ENCODE assay signal across 1 cellular context in genomic region chr6:154993710-154994109, GRCh38.
TF ChIP-seq lines count a peak whose summit lies in the region.

No MANE protein-coding gene starts in this region.

TF ChIP-seq in K562, 482 proteins besides CTCF, POLR2A, EP300 and RAD21 (continued from another document):
- TF ChIP-seq, protein P1, sequence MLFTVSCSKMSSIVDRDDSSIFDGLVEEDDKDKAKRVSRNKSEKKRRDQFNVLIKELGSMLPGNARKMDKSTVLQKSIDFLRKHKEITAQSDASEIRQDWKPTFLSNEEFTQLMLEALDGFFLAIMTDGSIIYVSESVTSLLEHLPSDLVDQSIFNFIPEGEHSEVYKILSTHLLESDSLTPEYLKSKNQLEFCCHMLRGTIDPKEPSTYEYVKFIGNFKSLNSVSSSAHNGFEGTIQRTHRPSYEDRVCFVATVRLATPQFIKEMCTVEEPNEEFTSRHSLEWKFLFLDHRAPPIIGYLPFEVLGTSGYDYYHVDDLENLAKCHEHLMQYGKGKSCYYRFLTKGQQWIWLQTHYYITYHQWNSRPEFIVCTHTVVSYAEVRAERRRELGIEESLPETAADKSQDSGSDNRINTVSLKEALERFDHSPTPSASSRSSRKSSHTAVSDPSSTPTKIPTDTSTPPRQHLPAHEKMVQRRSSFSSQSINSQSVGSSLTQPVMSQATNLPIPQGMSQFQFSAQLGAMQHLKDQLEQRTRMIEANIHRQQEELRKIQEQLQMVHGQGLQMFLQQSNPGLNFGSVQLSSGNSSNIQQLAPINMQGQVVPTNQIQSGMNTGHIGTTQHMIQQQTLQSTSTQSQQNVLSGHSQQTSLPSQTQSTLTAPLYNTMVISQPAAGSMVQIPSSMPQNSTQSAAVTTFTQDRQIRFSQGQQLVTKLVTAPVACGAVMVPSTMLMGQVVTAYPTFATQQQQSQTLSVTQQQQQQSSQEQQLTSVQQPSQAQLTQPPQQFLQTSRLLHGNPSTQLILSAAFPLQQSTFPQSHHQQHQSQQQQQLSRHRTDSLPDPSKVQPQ (CRISPR knock-in tag; IDR thresholded peaks at IDR 0.05; ENCODE audit: borderline replicate concordance), result no peak
- TF ChIP-seq, protein P2, sequence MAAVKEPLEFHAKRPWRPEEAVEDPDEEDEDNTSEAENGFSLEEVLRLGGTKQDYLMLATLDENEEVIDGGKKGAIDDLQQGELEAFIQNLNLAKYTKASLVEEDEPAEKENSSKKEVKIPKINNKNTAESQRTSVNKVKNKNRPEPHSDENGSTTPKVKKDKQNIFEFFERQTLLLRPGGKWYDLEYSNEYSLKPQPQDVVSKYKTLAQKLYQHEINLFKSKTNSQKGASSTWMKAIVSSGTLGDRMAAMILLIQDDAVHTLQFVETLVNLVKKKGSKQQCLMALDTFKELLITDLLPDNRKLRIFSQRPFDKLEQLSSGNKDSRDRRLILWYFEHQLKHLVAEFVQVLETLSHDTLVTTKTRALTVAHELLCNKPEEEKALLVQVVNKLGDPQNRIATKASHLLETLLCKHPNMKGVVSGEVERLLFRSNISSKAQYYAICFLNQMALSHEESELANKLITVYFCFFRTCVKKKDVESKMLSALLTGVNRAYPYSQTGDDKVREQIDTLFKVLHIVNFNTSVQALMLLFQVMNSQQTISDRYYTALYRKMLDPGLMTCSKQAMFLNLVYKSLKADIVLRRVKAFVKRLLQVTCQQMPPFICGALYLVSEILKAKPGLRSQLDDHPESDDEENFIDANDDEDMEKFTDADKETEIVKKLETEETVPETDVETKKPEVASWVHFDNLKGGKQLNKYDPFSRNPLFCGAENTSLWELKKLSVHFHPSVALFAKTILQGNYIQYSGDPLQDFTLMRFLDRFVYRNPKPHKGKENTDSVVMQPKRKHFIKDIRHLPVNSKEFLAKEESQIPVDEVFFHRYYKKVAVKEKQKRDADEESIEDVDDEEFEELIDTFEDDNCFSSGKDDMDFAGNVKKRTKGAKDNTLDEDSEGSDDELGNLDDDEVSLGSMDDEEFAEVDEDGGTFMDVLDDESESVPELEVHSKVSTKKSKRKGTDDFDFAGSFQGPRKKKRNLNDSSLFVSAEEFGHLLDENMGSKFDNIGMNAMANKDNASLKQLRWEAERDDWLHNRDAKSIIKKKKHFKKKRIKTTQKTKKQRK (IDR thresholded peaks at IDR 0.05; ENCODE audit: borderline replicate concordance, low read depth, low read length), result no peak
- no peak for TF ChIP-seq DDX20 (tag; IDR thresholded peaks at IDR 0.05; ENCODE audit: low read depth)
- no peak for TF ChIP-seq ZBTB40 (IDR thresholded peaks at IDR 0.05)
- no peak for TF ChIP-seq ZBTB40 (CRISPR knock-in tag; IDR thresholded peaks at IDR 0.05)
TF ChIP-seq in K562: peak in this region for 0.
